In the genomic region with DNA sequence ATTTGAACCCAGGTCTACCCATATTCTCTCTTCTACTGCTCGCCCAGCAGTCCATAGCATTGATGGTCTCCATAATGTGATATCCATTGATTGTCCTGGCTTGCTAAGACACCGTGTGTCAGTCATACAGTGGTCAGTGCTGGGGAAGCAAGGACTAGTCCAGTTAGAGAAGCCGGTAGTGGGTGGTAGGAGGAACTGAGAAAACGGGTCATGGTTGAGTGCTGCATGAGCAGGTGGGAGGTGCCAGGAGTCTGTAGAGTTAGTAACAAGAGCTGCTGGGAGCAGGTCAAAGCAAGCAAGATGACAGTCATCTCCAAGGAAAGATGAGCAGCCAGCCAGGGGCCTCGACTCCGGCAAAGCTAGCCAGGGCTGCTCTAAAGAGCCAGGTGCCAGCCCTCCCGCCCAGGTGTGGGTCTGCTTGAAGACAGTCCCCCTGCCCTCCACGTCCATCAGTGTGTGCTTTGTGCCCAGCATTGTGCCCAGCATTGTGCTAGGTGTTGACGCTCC, we compare ENCODE assay signal across 8 cellular contexts. TPM values are rescaled to one million over a fixed set of nuclear protein-coding genes. Genes with fewer than 3 reads are reported as not detected.
A peak's percentile ranks its signal among the peaks of the same experiment; 100 is the strongest.
DNase-seq lines count a peak whose midpoint lies in the region; ATAC-seq and TF ChIP-seq lines count a peak whose summit lies in the region.

No MANE protein-coding gene starts in this region.

- H3K4me3 ChIP-seq in right atrium auricular region (no peak overlapping the region), hepatocyte (no peak overlapping the region)

- H3K27ac ChIP-seq in right atrium auricular region (no peak overlapping the region), hepatocyte (peak overlapping the region; percentile 91)

- no peaks in the 10 kb centered on the region for H3K9me2 ChIP-seq in hepatocyte (replicated peaks; ENCODE audit: insufficient read depth)

- H3K4me2 ChIP-seq in hepatocyte = peak overlapping the region; percentile 27

- no peaks in the 10 kb centered on the region for H3K79me2 ChIP-seq in hepatocyte

- H3K27me3 ChIP-seq in right atrium auricular region = no peaks in the 10 kb centered on the region
- H3K27me3 ChIP-seq in hepatocyte = no peaks in the 10 kb centered on the region

- H3K9me3 ChIP-seq in right atrium auricular region = no peaks in the 10 kb centered on the region
- no peaks in the 10 kb centered on the region for H3K9me3 ChIP-seq in hepatocyte (ENCODE audit: low read depth)

- no peaks in the 10 kb centered on the region for H4K20me1 ChIP-seq in hepatocyte (ENCODE audit: insufficient read depth, poor library complexity, severe bottlenecking)

- no peaks in the 10 kb centered on the region for H3K36me3 ChIP-seq in right atrium auricular region
- H3K36me3 ChIP-seq in hepatocyte (replicated peaks; ENCODE audit: insufficient read depth, low read depth) = no peaks in the 10 kb centered on the region

- DNase-seq in Right ventricle myocardium inferior (ENCODE audit: missing footprints) (no peak), right atrium auricular region (ENCODE audit: low spot score) (no peak), NCI-H510A (lab: John Stamatoyannopoulos, UW) (peak; percentile 64), hepatocyte (ENCODE audit: low spot score) (no peak), T-helper 9 cell (no peak), H4 (ENCODE audit: low spot score) (no peak), middle frontal gyrus (ENCODE audit: extremely low spot score, low spot score) (no peak)

- no peak for TF ChIP-seq CTCF in right atrium auricular region (IDR thresholded peaks at IDR 0.05)
- no peak for TF ChIP-seq CTCF in hepatocyte (IDR thresholded peaks at IDR 0.05; ENCODE audit: poor library complexity)

- intact Hi-C loops in Right ventricle myocardium inferior (cut with DNase I) = no loop called here

- H3K4me1 ChIP-seq in right atrium auricular region = peaks cover 0 to 16% of the 10 kb centered on the region in 2 donors
- H3K4me1 ChIP-seq in hepatocyte (ENCODE audit: insufficient read depth) = peaks cover 48% of the 10 kb centered on the region

- no peak overlapping the region for H2AFZ ChIP-seq in hepatocyte

- 85% methylated on average over 9 of the region's 9 CpGs for WGBS in hepatocyte (ENCODE audit: low lambda C conversion rate, missing lambda C conversion rate)

- ATAC-seq in Right ventricle myocardium inferior (peak; percentile 23), HG02852 (IDR thresholded peaks at IDR 0.05; ENCODE audit: unreplicated experiment) (peak; percentile 55)

RNA-seq across cellular contexts. Expression of gene USP3, which starts 29.5 kb away (rescaled TPM):
- total RNA-seq in Right ventricle myocardium inferior (13.7 TPM), right atrium auricular region (10 to 100 TPM; 12.3 to 18.5 TPM), hepatocyte (55.4 and 61.2 TPM in 2 replicates)
- 25.7 and 30.5 TPM in 2 replicates for polyA plus RNA-seq in hepatocyte
- 31.0 and 48.3 TPM in 2 replicates for total RNA-seq in H4 (2014; rRNA removed; shearing (Covaris generic))
